19 cellular contexts compared by ENCODE assay signal in the genomic region with DNA sequence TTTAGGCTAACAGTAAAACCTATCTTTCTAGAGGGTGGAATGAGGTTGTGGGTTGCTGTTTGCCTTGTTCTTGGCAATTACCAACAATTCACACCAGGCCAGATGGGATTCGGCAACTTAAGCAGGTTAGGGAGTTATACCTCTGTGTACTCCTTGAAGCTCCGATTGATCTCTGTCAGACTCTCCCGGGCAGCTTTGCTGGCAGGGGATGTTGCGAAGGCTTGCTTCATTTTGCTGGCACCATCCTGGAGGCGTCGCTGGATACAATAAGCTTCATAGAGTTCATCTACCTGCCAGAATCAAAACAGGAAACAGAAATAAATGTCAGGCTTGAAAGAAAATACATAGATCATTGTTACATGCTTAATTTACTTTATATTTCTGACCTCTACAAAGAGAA.
DNase-seq lines count a peak whose midpoint lies in the region; ATAC-seq lines count a peak whose summit lies in the region.
"Had no signal": no experiment of that assay in that cellular context is flagged by ENCODE, and none has a peak within 500 bp of the region (broad histone marks: within the 10 kb centered on the region; RNA-seq: fewer than 3 reads in every experiment).

No MANE protein-coding gene starts in this region.

- H3K27me3 ChIP-seq in naive thymus-derived CD4-positive, alpha-beta T cell (ENCODE audit: control insufficient read depth in 2 of 2, insufficient read depth in 2 of 2, low read length in 2 of 2), result no peaks in the 10 kb centered on the region

- peaks cover 38 to 77% of the 10 kb centered on the region in 2 donors for H3K4me1 ChIP-seq in naive thymus-derived CD4-positive, alpha-beta T cell (ENCODE audit: control insufficient read depth in 2 of 2, insufficient read depth in 2 of 2, low read length in 2 of 2)
- H3K4me1 ChIP-seq: A549, pancreas had no signal

- H3K36me3 ChIP-seq in naive thymus-derived CD4-positive, alpha-beta T cell (ENCODE audit: control insufficient read depth in 2 of 3, insufficient read depth in 3 of 3, low read length in 3 of 3), result peaks cover 41 to 79% (median 76%) of the 10 kb centered on the region in 3 experiments
- H3K36me3 ChIP-seq: pancreas had no signal

- H3K4me1 Mint-ChIP-seq in T-helper 17 cell, result peaks cover 42% of the 10 kb centered on the region
- peaks cover 46 to 94% (median 85%) of the 10 kb centered on the region in 7 donors for H3K4me1 Mint-ChIP-seq in naive thymus-derived CD4-positive, alpha-beta T cell

- H3K9me3 ChIP-seq in T-helper 17 cell (ENCODE audit: control insufficient read depth, low read length, poor library complexity, severe bottlenecking), result no peaks in the 10 kb centered on the region
- H3K9me3 ChIP-seq in naive thymus-derived CD4-positive, alpha-beta T cell (ENCODE audit: control insufficient read depth in 2 of 3, low read length in 3 of 3), result no peaks in the 10 kb centered on the region
- H3K9me3 ChIP-seq: A549, mucosa of descending colon, pancreas, SK-N-SH had no signal

- POLR2A ChIA-PET in naive thymus-derived CD4-positive, alpha-beta T cell (lab: Charles Lee), result interaction anchor here (0.6 to 2.5 kb wide), 13 partner anchors 8 to 153 kb away, joined by 3 to 7 read pairs (median 3); partner anchors contain the start of gene RIPOR2

- peaks cover 12% of the 10 kb centered on the region for H3K36me3 Mint-ChIP-seq in T-helper 17 cell (ENCODE audit: low read depth)
- peaks cover 18 to 63% (median 51%) of the 10 kb centered on the region in 5 donors for H3K36me3 Mint-ChIP-seq in naive thymus-derived CD4-positive, alpha-beta T cell

- no peaks in the 10 kb centered on the region for H3K27me3 Mint-ChIP-seq in T-helper 17 cell
- H3K27me3 Mint-ChIP-seq in naive thymus-derived CD4-positive, alpha-beta T cell, result no peaks in the 10 kb centered on the region

- DNase-seq in NCI-H524 (lab: John Stamatoyannopoulos, UW), result peak; percentile 0 to 18
- DNase-seq in NCI-H524 treated with DMSO at 0.1 percent for 48 hours (lab: John Stamatoyannopoulos, UW), result no peak
- DNase-seq in DMS153 treated with DMSO at 0.1 percent for 48 hours (lab: John Stamatoyannopoulos, UW; ENCODE audit: unreplicated experiment), result peak; percentile 42
- DNase-seq in T-helper 17 cell, result no peak
- peak in 2 of 9 donors; percentile 28 to 31 for DNase-seq in naive thymus-derived CD4-positive, alpha-beta T cell
- no peak for DNase-seq in HCEC 1CT
- DNase-seq: amniotic stem cell, GDM1, mucosa of descending colon, NCI-H1048, NCI-H226, OCI-M1, pancreas, SK-N-SH had no signal

- no peak overlapping the region for H3K4me3 Mint-ChIP-seq in T-helper 17 cell
- peak overlapping the region in 9 of 10 donors; percentile 28 to 89 (median 66) for H3K4me3 Mint-ChIP-seq in naive thymus-derived CD4-positive, alpha-beta T cell

- no peaks in the 10 kb centered on the region for H3K9me3 Mint-ChIP-seq in naive thymus-derived CD4-positive, alpha-beta T cell

- CTCF ChIA-PET in naive thymus-derived CD4-positive, alpha-beta T cell (lab: Charles Lee), result interaction anchor here (0.6 to 2.6 kb wide), 6 partner anchors 8 to 206 kb away, joined by 3 to 10 read pairs (median 4); no protein-coding TSS in a partner anchor

- H3K27ac ChIP-seq in naive thymus-derived CD4-positive, alpha-beta T cell (ENCODE audit: low read depth, low read length), result peak overlapping the region; percentile 58
- H3K27ac ChIP-seq: A549, pancreas, skin epidermis had no signal

- intact Hi-C loops in naive thymus-derived CD4-positive, alpha-beta T cell (cut with micrococcal nuclease), result no loop called here

- no peak overlapping the region for H3K4me3 ChIP-seq in naive thymus-derived CD4-positive, alpha-beta T cell (ENCODE audit: low read length)
- H3K4me3 ChIP-seq: A549, mucosa of descending colon, pancreas, skin epidermis had no signal

- ATAC-seq in T-helper 17 cell, result no peak
- no peak for ATAC-seq in naive thymus-derived CD4-positive, alpha-beta T cell
- ATAC-seq in GM21825 (IDR thresholded peaks at IDR 0.05; ENCODE audit: unreplicated experiment), result no peak
- ATAC-seq in GM19455 (IDR thresholded peaks at IDR 0.05; ENCODE audit: unreplicated experiment), result no peak
- ATAC-seq: A549, HCT116, mucosa of descending colon, pancreas had no signal

- peak overlapping the region; percentile 96 for H3K27ac Mint-ChIP-seq in T-helper 17 cell
- peak overlapping the region; percentile 61 to 98 (median 95) for H3K27ac Mint-ChIP-seq in naive thymus-derived CD4-positive, alpha-beta T cell

Comparison
In these comparisons a context has a peak if more than half of its experiments do, and no peak if none do; other contexts are left out.
1. DNase-seq: peak in NCI-H524 (2 of 2) and DMS153 treated with DMSO at 0.1 percent for 48 hours (single experiment); none in NCI-H524 treated with DMSO at 0.1 percent for 48 hours (single experiment), T-helper 17 cell (0 of 3) and HCEC 1CT (single experiment).